ENCODE assay signal across 22 cellular contexts in genomic region chr19:46943150-46943946, GRCh38.
DNase-seq lines count a peak whose midpoint lies in the region; ATAC-seq and TF ChIP-seq lines count a peak whose summit lies in the region.
"Had no signal": no experiment of that assay in that cellular context is flagged by ENCODE, and none has a peak within 500 bp of the region (broad histone marks: within the 10 kb centered on the region; RNA-seq: fewer than 3 reads in every experiment).

No MANE protein-coding gene starts in this region.

- POLR2A ChIA-PET in IMR-90 (lab: Charles Lee; ENCODE audit: unreplicated experiment) = interaction anchor here (0.6 kb wide), 1 partner anchor 71 kb away, joined by 8 read pairs; no protein-coding TSS in a partner anchor

- 0 out of 2 replicates have a peak overlapping the region, but pooled peaks have one; percentile 12 for H2BK120ac ChIP-seq in IMR-90 (ENCODE audit: low read depth, low read length)

- H3K9me3 Mint-ChIP-seq in glutamatergic neuron (ENCODE audit: unreplicated experiment) = peaks cover 19% of the 10 kb centered on the region
- H3K9me3 Mint-ChIP-seq: activated naive CD8-positive, alpha-beta T cell treated with anti-CD3 and anti-CD28 coated beads, Interleukin-2, amount 50 U/mL, for 24 hours; natural killer cell treated with Interleukin-12 subunit alpha and Interleukin-12 subunit beta and Interleukin-15 and Interleukin-18, amount 100 ng/mL, for 72 hours had no signal

- no peak for TF ChIP-seq POLR2A in IMR-90 (IDR thresholded peaks at IDR 0.05; ENCODE audit: low read depth, low read length)
- TF ChIP-seq POLR2A in gastrocnemius medialis (IDR thresholded peaks at IDR 0.05) = no peak
- TF ChIP-seq POLR2A in ovary (IDR thresholded peaks at IDR 0.05) = no peak

- no peak for ATAC-seq in DND-41 (ENCODE audit: insufficient read depth, low read depth)
- ATAC-seq in IMR-90 (ENCODE audit: low read depth) = no peak
- ATAC-seq in gastrocnemius medialis = no peak
- ATAC-seq: activated naive CD8-positive, alpha-beta T cell treated with anti-CD3 and anti-CD28 coated beads, Interleukin-2, amount 50 U/mL, for 24 hours; foreskin keratinocyte; natural killer cell treated with Interleukin-12 subunit alpha and Interleukin-12 subunit beta and Interleukin-15 and Interleukin-18, amount 100 ng/mL, for 72 hours had no signal

- in situ Hi-C loops in IMR-90 (cut with MboI; ENCODE audit: low sequenced_read_pairs) (no loop called here), gastrocnemius medialis (cut with MboI; ENCODE audit: low sequenced_read_pairs in 4 of 4) (no loop called here)

- TF ChIP-seq CTCF in DND-41 (IDR thresholded peaks at IDR 0.05; ENCODE audit: borderline replicate concordance, extremely low read depth, low read length, poor library complexity, severe bottlenecking) (no peak), IMR-90 (conservative IDR thresholded peaks at IDR 0.05; ENCODE audit: low read depth, low read length) (no peak), glutamatergic neuron (IDR thresholded peaks at IDR 0.05; ENCODE audit: partially characterized antibody, unreplicated experiment) (no peak), gastrocnemius medialis (IDR thresholded peaks at IDR 0.05 in 4 of 5, conservative IDR thresholded peaks at IDR 0.05 in 1 of 5) (no peak), ovary (IDR thresholded peaks at IDR 0.05) (no peak)

- H2AK5ac ChIP-seq in IMR-90 (ENCODE audit: low read depth, low read length) = peak overlapping the region; percentile 56; the same call in 1 of the 2 replicates

- H3K9me3 ChIP-seq in DND-41 (ENCODE audit: insufficient read depth, low read length, severe bottlenecking) (no peaks in the 10 kb centered on the region), IMR-90 (ENCODE audit: control insufficient read depth, insufficient read depth, low read length) (no peaks in the 10 kb centered on the region), gastrocnemius medialis (no peaks in the 10 kb centered on the region), ovary (no peaks in the 10 kb centered on the region)
- H3K9me3 ChIP-seq: MG63, prostate gland, stomach had no signal

- TF ChIP-seq EP300 in ovary (IDR thresholded peaks at IDR 0.05) = no peak

- no CpG with 5 or more reads among the region's 10 CpGs for WGBS in IMR-90 (ENCODE audit: extremely low coverage in 2 of 2, insufficient read length in 1 of 2), 2 experiments
- WGBS in ovary, 3 donors = 91 to 98% (median 92%) methylated on average over 10 of the region's 10 CpGs

- H3K36me3 ChIP-seq in DND-41 (ENCODE audit: insufficient read depth, low read length) (peaks cover 60% of the 10 kb centered on the region), IMR-90 (ENCODE audit: control insufficient read depth, insufficient read depth, low read length) (peaks cover 4% of the 10 kb centered on the region; the same call in 1 of the 2 replicates), gastrocnemius medialis (no peaks in the 10 kb centered on the region), H7 (replicated peaks; ENCODE audit: control insufficient read depth, insufficient read depth, low read length) (no peaks in the 10 kb centered on the region; the same call in 1 of the 2 replicates), ovary (no peaks in the 10 kb centered on the region)
- H3K36me3 ChIP-seq: prostate gland had no signal

- no peak overlapping the region for H2BK15ac ChIP-seq in IMR-90 (ENCODE audit: low read depth, low read length)

- intact Hi-C loops in IMR-90 (cut with micrococcal nuclease) (no loop called here), gastrocnemius medialis (cut with DNase I; ENCODE audit: low total_unique reads) (no loop called here), ovary (cut with DNase I) (no loop called here)

- H3K27me3 ChIP-seq in DND-41 (ENCODE audit: insufficient read depth, low read length, poor library complexity) = no peaks in the 10 kb centered on the region
- H3K27me3 ChIP-seq in IMR-90 (ENCODE audit: control insufficient read depth, insufficient read depth, low read length) = no peaks in the 10 kb centered on the region
- no peaks in the 10 kb centered on the region for H3K27me3 ChIP-seq in gastrocnemius medialis
- no peaks in the 10 kb centered on the region for H3K27me3 ChIP-seq in H7 (ENCODE audit: control insufficient read depth, insufficient read depth, low read length)
- H3K27me3 ChIP-seq in ovary = no peaks in the 10 kb centered on the region
- H3K27me3 ChIP-seq: foreskin keratinocyte, MG63, stomach had no signal

- H3K4me3 Mint-ChIP-seq in glutamatergic neuron (ENCODE audit: unreplicated experiment) = peak overlapping the region; percentile 80
- H3K4me3 Mint-ChIP-seq: activated naive CD8-positive, alpha-beta T cell treated with anti-CD3 and anti-CD28 coated beads, Interleukin-2, amount 50 U/mL, for 24 hours; natural killer cell treated with Interleukin-12 subunit alpha and Interleukin-12 subunit beta and Interleukin-15 and Interleukin-18, amount 100 ng/mL, for 72 hours had no signal

- H3K4me2 ChIP-seq in DND-41 (ENCODE audit: insufficient read depth, low read length) (no peak overlapping the region), IMR-90 (ENCODE audit: low read depth, low read length) (no peak overlapping the region)

- H3K4me3 ChIP-seq in DND-41 (ENCODE audit: low read depth in 1 of 2, low read length in 2 of 2) = no peak overlapping the region
- H3K4me3 ChIP-seq in IMR-90 (ENCODE audit: insufficient read depth, low read depth, low read length) = no peak overlapping the region
- H3K4me3 ChIP-seq in gastrocnemius medialis = no peak overlapping the region
- no peak overlapping the region for H3K4me3 ChIP-seq in H7 (ENCODE audit: insufficient read depth, low read depth, low read length)
- H3K4me3 ChIP-seq in ovary = no peak overlapping the region
- H3K4me3 ChIP-seq: MG63, prostate gland, stomach had no signal

- H3K14ac ChIP-seq in IMR-90 (replicated peaks; ENCODE audit: low read depth, low read length) = no peak overlapping the region

- H3K4ac ChIP-seq in IMR-90 (ENCODE audit: low read depth, low read length) = no peak overlapping the region

- H3K56ac ChIP-seq in IMR-90 (ENCODE audit: extremely low read depth, insufficient read depth, low read length) = no peak overlapping the region

- peaks cover 43% of the 10 kb centered on the region for H3K4me1 Mint-ChIP-seq in glutamatergic neuron (ENCODE audit: low read depth, unreplicated experiment)

- H4K91ac ChIP-seq in IMR-90 (ENCODE audit: insufficient read depth, low read depth, low read length) = no peak overlapping the region

- H3K27me3 Mint-ChIP-seq in glutamatergic neuron (ENCODE audit: unreplicated experiment) = peaks cover 13% of the 10 kb centered on the region
- H3K27me3 Mint-ChIP-seq: activated naive CD8-positive, alpha-beta T cell treated with anti-CD3 and anti-CD28 coated beads, Interleukin-2, amount 50 U/mL, for 24 hours; natural killer cell treated with Interleukin-12 subunit alpha and Interleukin-12 subunit beta and Interleukin-15 and Interleukin-18, amount 100 ng/mL, for 72 hours had no signal

- peak overlapping the region; percentile 99 for H3K27ac Mint-ChIP-seq in glutamatergic neuron (ENCODE audit: unreplicated experiment)
- H3K27ac Mint-ChIP-seq: activated naive CD8-positive, alpha-beta T cell treated with anti-CD3 and anti-CD28 coated beads, Interleukin-2, amount 50 U/mL, for 24 hours had no signal

- no TSS peak for BruUV-seq in IMR-90 (replicated peaks; lab: Mats Ljungman, UMichigan)

- peaks cover 63% of the 10 kb centered on the region for H3K79me2 ChIP-seq in DND-41 (ENCODE audit: insufficient read depth, low read length)

- no peak overlapping the region for H2AFZ ChIP-seq in DND-41 (ENCODE audit: low read depth, low read length)
- H2AFZ ChIP-seq in IMR-90 (replicated peaks; ENCODE audit: low read length, poor library complexity) = peak overlapping the region; percentile 21

- dilution Hi-C loops in IMR-90 (cut with HindIII; ENCODE audit: low sequenced_read_pairs, unreplicated experiment) = no loop called here

- no peak overlapping the region for H4K8ac ChIP-seq in IMR-90 (ENCODE audit: low read depth in 2 of 2, low read length in 2 of 2)

- no peak for DNase-seq in DND-41
- no peak for DNase-seq in IMR-90
- no peak for DNase-seq in glutamatergic neuron
- DNase-seq in gastrocnemius medialis = no peak
- no peak for DNase-seq in H7
- no peak for DNase-seq in SHP77 (lab: John Stamatoyannopoulos, UW)
- DNase-seq in ovary = no peak
- DNase-seq: activated CD4-positive, alpha-beta T cell treated with anti-CD3 and anti-CD28 coated beads, Interleukin-2, amount 50 U/mL, for 4 hours; activated effector memory CD4-positive, alpha-beta T cell treated with anti-CD3 and anti-CD28 coated beads, Interleukin-2, amount 50 U/mL, for 16 hours; activated naive CD8-positive, alpha-beta T cell treated with anti-CD3 and anti-CD28 coated beads, Interleukin-2, amount 50 U/mL, for 24 hours; AML-193; central memory CD4-positive, alpha-beta T cell; DMS79; foreskin keratinocyte; HCEC 1CT; MG63; NCI-H1436 treated with DMSO at 0.1 percent for 48 hours; stimulated activated CD4-positive, alpha-beta T cell treated with anti-CD3 and anti-CD28 coated beads, Interleukin-4, amount 100 ng/mL, for 24 hours; stomach; T-helper 1 cell had no signal

- H3K79me1 ChIP-seq in IMR-90 (ENCODE audit: low read depth in 1 of 2, low read length in 2 of 2) = peaks cover 40 to 77% of the 10 kb centered on the region in 2 experiments

- no peak overlapping the region for H3K9ac ChIP-seq in DND-41 (ENCODE audit: low read depth, low read length)
- H3K9ac ChIP-seq in IMR-90 (ENCODE audit: low read depth, low read length) = no peak overlapping the region

- H3K27ac ChIP-seq in DND-41 (ENCODE audit: low read length) (0 out of 2 replicates have a peak overlapping the region, but pooled peaks have one; percentile 1), IMR-90 (ENCODE audit: insufficient read depth, low read length) (no peak overlapping the region), gastrocnemius medialis (peak overlapping the region; percentile 85 to 89 (median 87)), ovary (no peak overlapping the region)
- H3K27ac ChIP-seq: foreskin keratinocyte, stomach had no signal

- peaks cover 21% of the 10 kb centered on the region for H3K9me1 ChIP-seq in IMR-90 (ENCODE audit: insufficient read depth, low read length)

- H2BK20ac ChIP-seq in IMR-90 (ENCODE audit: low read depth, low read length) = no peak overlapping the region

- H4K5ac ChIP-seq in IMR-90 (ENCODE audit: low read depth, low read length) = no peak overlapping the region

- no peaks in the 10 kb centered on the region for H3K36me3 Mint-ChIP-seq in glutamatergic neuron (ENCODE audit: unreplicated experiment)

- no peak for TF ChIP-seq RAD21 in IMR-90 (IDR thresholded peaks at IDR 0.05; ENCODE audit: low read length)

- CTCF ChIA-PET in IMR-90 (lab: Yijun Ruan, JAX) = no interaction called here

- H2AK9ac ChIP-seq in IMR-90 (replicated peaks; ENCODE audit: low read depth, low read length, poor library complexity) = no peak overlapping the region

- H3K4me1 ChIP-seq in DND-41 (ENCODE audit: insufficient read depth, low read length) (no peaks in the 10 kb centered on the region), IMR-90 (ENCODE audit: control insufficient read depth, insufficient read depth, low read length) (peaks cover 11% of the 10 kb centered on the region), gastrocnemius medialis (peaks cover 51 to 54% of the 10 kb centered on the region in 2 donors), ovary (ENCODE audit: insufficient read depth) (peaks cover 8% of the 10 kb centered on the region)
- H3K4me1 ChIP-seq: foreskin keratinocyte had no signal

- H2BK5ac ChIP-seq in IMR-90 (ENCODE audit: low read depth, low read length, poor library complexity, severe bottlenecking) = no peak overlapping the region

- no peak overlapping the region for H3K23ac ChIP-seq in IMR-90 (ENCODE audit: low read depth, low read length)

- H4K20me1 ChIP-seq in DND-41 (ENCODE audit: insufficient read depth, low read length) (peaks cover 28% of the 10 kb centered on the region), IMR-90 (ENCODE audit: insufficient read depth, low read length) (peaks cover 34% of the 10 kb centered on the region)

- no peak overlapping the region for H3K18ac ChIP-seq in IMR-90 (ENCODE audit: low read depth, low read length)

Comparison
In these comparisons a context has a peak if more than half of its experiments do, and no peak if none do; other contexts are left out.
1. H3K27ac ChIP-seq: peak in DND-41 (single experiment) and gastrocnemius medialis (4 of 4); none in IMR-90 (single experiment) and ovary (0 of 2).